Comparison of ENCODE assay signal across 15 cellular contexts in the genomic region with DNA sequence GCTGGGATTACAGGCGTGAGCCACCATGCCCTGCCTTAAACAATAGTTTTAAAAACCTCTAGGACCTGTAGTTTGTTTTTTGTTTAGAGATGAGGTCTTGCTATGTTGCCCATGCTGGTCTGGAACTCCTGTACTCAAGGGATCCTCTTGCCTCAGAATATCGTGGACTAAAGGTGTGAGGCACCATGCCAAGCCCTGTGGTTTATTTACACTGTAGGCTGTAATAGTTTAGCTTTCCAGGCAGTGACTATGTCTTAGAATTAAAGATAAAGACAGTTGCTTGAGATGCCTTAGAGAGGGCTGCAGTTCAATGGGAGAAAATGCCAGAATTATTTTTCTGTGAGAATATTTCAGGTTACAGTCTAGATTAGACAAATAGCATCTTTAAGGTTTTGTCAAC.
A peak's percentile ranks its signal among the peaks of the same experiment; 100 is the strongest.
DNase-seq lines count a peak whose midpoint lies in the region; ATAC-seq, FAIRE-seq and TF ChIP-seq lines count a peak whose summit lies in the region.
"Had no signal": no experiment of that assay in that cellular context is flagged by ENCODE, and none has a peak within 500 bp of the region (broad histone marks: within the 10 kb centered on the region; RNA-seq: fewer than 3 reads in every experiment).

No MANE protein-coding gene starts in this region.

- H3K9me3 ChIP-seq in thyroid gland: no peaks in the 10 kb centered on the region

- 52 to 54% methylated on average over 2 of the region's 2 CpGs for WGBS in thyroid gland, 2 donors

- POLR2A ChIA-PET in activated CD8-positive, alpha-beta T cell treated with anti-CD3 and anti-CD28 coated beads, Interleukin-2, amount 10 ng/mL, durations not matched to agents 7 days and 5 days (lab: Charles Lee): no interaction called here

- H3K27ac Mint-ChIP-seq in natural killer cell treated with Interleukin-12 subunit alpha and Interleukin-12 subunit beta and Interleukin-15 and Interleukin-18, amount 100 ng/mL, for 72 hours: peak overlapping the region; percentile 80 to 95
- H3K27ac Mint-ChIP-seq in natural killer cell: peak overlapping the region in 1 of 2 donors; percentile 41
- H3K27ac Mint-ChIP-seq in activated CD8-positive, alpha-beta T cell treated with anti-CD3 and anti-CD28 coated beads, Interleukin-2, amount 10 ng/mL, durations not matched to agents 7 days and 5 days: peak overlapping the region; percentile 27

- no peak for ATAC-seq in natural killer cell treated with Interleukin-12 subunit alpha and Interleukin-12 subunit beta and Interleukin-15 and Interleukin-18, amount 100 ng/mL, for 72 hours
- no peak for ATAC-seq in natural killer cell
- ATAC-seq in activated CD8-positive, alpha-beta T cell treated with anti-CD3 and anti-CD28 coated beads, Interleukin-2, amount 10 ng/mL, durations not matched to agents 7 days and 5 days: no peak
- ATAC-seq: right cardiac atrium had no signal

- FAIRE-seq in D721Med (lab: Jason Lieb, UNC): no peak

- H3K4me3 Mint-ChIP-seq in natural killer cell treated with Interleukin-12 subunit alpha and Interleukin-12 subunit beta and Interleukin-15 and Interleukin-18, amount 100 ng/mL, for 72 hours: no peak overlapping the region
- no peak overlapping the region for H3K4me3 Mint-ChIP-seq in natural killer cell
- H3K4me3 Mint-ChIP-seq in activated CD8-positive, alpha-beta T cell treated with anti-CD3 and anti-CD28 coated beads, Interleukin-2, amount 10 ng/mL, durations not matched to agents 7 days and 5 days: no peak overlapping the region

- H3K4me1 Mint-ChIP-seq in natural killer cell treated with Interleukin-12 subunit alpha and Interleukin-12 subunit beta and Interleukin-15 and Interleukin-18, amount 100 ng/mL, for 72 hours (ENCODE audit: low read depth in 2 of 2): peaks cover 50 to 55% of the 10 kb centered on the region in 2 donors
- H3K4me1 Mint-ChIP-seq in natural killer cell: peaks cover 13 to 24% of the 10 kb centered on the region in 2 donors
- peaks cover 72% of the 10 kb centered on the region for H3K4me1 Mint-ChIP-seq in activated CD8-positive, alpha-beta T cell treated with anti-CD3 and anti-CD28 coated beads, Interleukin-2, amount 10 ng/mL, durations not matched to agents 7 days and 5 days (ENCODE audit: low read depth)

- peaks cover 7% of the 10 kb centered on the region for H3K9me3 Mint-ChIP-seq in natural killer cell treated with Interleukin-12 subunit alpha and Interleukin-12 subunit beta and Interleukin-15 and Interleukin-18, amount 100 ng/mL, for 72 hours
- H3K9me3 Mint-ChIP-seq in natural killer cell: no peaks in the 10 kb centered on the region
- H3K9me3 Mint-ChIP-seq in activated CD8-positive, alpha-beta T cell treated with anti-CD3 and anti-CD28 coated beads, Interleukin-2, amount 10 ng/mL, durations not matched to agents 7 days and 5 days (ENCODE audit: insufficient read depth): peaks cover 17% of the 10 kb centered on the region

- peaks cover 22% of the 10 kb centered on the region for H3K36me3 Mint-ChIP-seq in natural killer cell treated with Interleukin-12 subunit alpha and Interleukin-12 subunit beta and Interleukin-15 and Interleukin-18, amount 100 ng/mL, for 72 hours
- H3K36me3 Mint-ChIP-seq in natural killer cell: no peaks in the 10 kb centered on the region
- peaks cover 27% of the 10 kb centered on the region for H3K36me3 Mint-ChIP-seq in activated CD8-positive, alpha-beta T cell treated with anti-CD3 and anti-CD28 coated beads, Interleukin-2, amount 10 ng/mL, durations not matched to agents 7 days and 5 days (ENCODE audit: low read depth)

- H3K4me1 ChIP-seq in thyroid gland: peaks cover 6 to 16% of the 10 kb centered on the region in 2 donors

- H3K36me3 ChIP-seq in thyroid gland: no peaks in the 10 kb centered on the region

- H3K27me3 ChIP-seq in thyroid gland: no peaks in the 10 kb centered on the region

- no peak for DNase-seq in natural killer cell treated with Interleukin-12 subunit alpha and Interleukin-12 subunit beta and Interleukin-15 and Interleukin-18, amount 100 ng/mL, for 72 hours (ENCODE audit: low spot score)
- no peak for DNase-seq in natural killer cell
- DNase-seq in activated CD8-positive, alpha-beta T cell treated with anti-CD3 and anti-CD28 coated beads, Interleukin-2, amount 10 ng/mL, durations not matched to agents 7 days and 5 days: no peak
- peak; percentile 93 for DNase-seq in fibroblast of the aortic adventitia (ENCODE audit: low read depth)
- DNase-seq in thyroid gland: peak; percentile 39 to 45
- DNase-seq in NCI-H2171 (lab: John Stamatoyannopoulos, UW): no peak
- DNase-seq in NCI-H82 treated with DMSO at 0.1 percent for 48 hours (lab: John Stamatoyannopoulos, UW; ENCODE audit: unreplicated experiment): no peak
- no peak for DNase-seq in D721Med (ENCODE audit: insufficient read length, low spot score)
- DNase-seq: activated CD4-positive, CD25-positive, alpha-beta regulatory T cell treated with anti-CD3 and anti-CD28 coated beads, Interleukin-2, amount 50 U/mL, for 72 hours; effector memory CD4-positive, alpha-beta T cell; GDM1; MV-4-11; NCI-H510A; right cardiac atrium; SIG-M5 had no signal

- CTCF ChIA-PET in activated CD8-positive, alpha-beta T cell treated with anti-CD3 and anti-CD28 coated beads, Interleukin-2, amount 10 ng/mL, durations not matched to agents 7 days and 5 days (lab: Charles Lee): no interaction called here

- no peak for TF ChIP-seq POLR2A in thyroid gland (IDR thresholded peaks at IDR 0.05)

- H3K27ac ChIP-seq in thyroid gland: no peak overlapping the region

- TF ChIP-seq CTCF in natural killer cell (IDR thresholded peaks at IDR 0.05) (no peak), fibroblast of the aortic adventitia (IDR thresholded peaks at IDR 0.05; ENCODE audit: insufficient read depth, low read length) (no peak), thyroid gland (IDR thresholded peaks at IDR 0.05) (no peak), D721Med (IDR thresholded peaks at IDR 0.05; ENCODE audit: insufficient read depth, missing control alignments) (no peak)

- H3K4me3 ChIP-seq in fibroblast of the aortic adventitia (ENCODE audit: low read depth, low read length) (no peak overlapping the region), thyroid gland (replicated peaks in 1 of 3) (no peak overlapping the region)

- intact Hi-C loops in natural killer cell (cut with micrococcal nuclease) (no loop called here), thyroid gland (cut with DNase I) (no loop called here)

- no peaks in the 10 kb centered on the region for H3K27me3 Mint-ChIP-seq in natural killer cell treated with Interleukin-12 subunit alpha and Interleukin-12 subunit beta and Interleukin-15 and Interleukin-18, amount 100 ng/mL, for 72 hours
- peaks cover 0 to 2% of the 10 kb centered on the region in 2 donors for H3K27me3 Mint-ChIP-seq in natural killer cell (ENCODE audit: low read depth in 2 of 2)
- H3K27me3 Mint-ChIP-seq in activated CD8-positive, alpha-beta T cell treated with anti-CD3 and anti-CD28 coated beads, Interleukin-2, amount 10 ng/mL, durations not matched to agents 7 days and 5 days (ENCODE audit: low read depth): no peaks in the 10 kb centered on the region

Comparison
In these comparisons a context has a peak if more than half of its experiments do, and no peak if none do; other contexts are left out.
1. DNase-seq: peak in fibroblast of the aortic adventitia (single experiment) and thyroid gland (2 of 2); none in natural killer cell treated with Interleukin-12 subunit alpha and Interleukin-12 subunit beta and Interleukin-15 and Interleukin-18, amount 100 ng/mL, for 72 hours (single experiment), natural killer cell (single experiment), activated CD8-positive, alpha-beta T cell treated with anti-CD3 and anti-CD28 coated beads, Interleukin-2, amount 10 ng/mL, durations not matched to agents 7 days and 5 days (single experiment), NCI-H2171 (single experiment), NCI-H82 treated with DMSO at 0.1 percent for 48 hours (single experiment) and D721Med (single experiment).